8 cellular contexts compared by ENCODE assay signal in the genomic region with DNA sequence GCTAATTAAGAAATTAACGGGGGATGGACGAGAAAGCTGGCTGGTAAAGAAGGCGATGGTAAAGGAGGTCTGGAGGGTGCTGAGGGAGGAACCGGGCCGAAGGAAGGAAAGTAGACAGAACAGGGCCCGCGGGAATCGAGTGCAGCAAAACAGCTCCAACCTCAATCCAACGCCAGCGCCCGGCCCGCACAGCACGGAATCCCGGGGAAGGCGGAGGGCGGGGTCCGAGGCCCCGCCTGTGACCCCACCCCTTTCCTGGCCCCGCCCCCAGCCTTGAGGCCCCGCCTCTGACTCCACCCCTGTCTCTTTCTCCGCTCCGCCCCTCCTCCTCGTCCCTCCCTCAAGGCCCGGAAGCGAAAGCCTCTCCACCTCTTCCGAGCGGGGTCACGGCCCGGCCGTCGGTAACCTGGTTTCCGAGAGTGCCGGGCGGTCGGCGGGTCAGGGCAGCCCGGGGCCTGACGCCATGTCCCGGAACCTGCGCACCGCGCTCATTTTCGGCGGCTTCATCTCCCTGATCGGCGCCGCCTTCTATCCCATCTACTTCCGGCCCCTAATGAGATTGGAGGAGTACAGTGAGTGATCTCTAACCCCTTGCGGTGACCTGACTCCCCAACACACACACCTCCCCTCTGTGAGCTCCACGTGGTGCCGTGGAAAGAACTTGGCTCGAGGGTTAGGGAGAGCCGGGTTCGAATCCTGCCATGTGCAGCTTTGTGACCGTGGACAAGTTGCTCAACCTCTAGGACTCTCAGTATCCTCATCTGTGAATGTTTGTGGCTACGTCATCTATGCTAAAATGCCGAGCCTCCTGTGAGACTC. TPM values are rescaled to one million over a fixed set of nuclear protein-coding genes. Genes with fewer than 3 reads are reported as not detected.
DNase-seq lines count a peak whose midpoint lies in the region; ATAC-seq and TF ChIP-seq lines count a peak whose summit lies in the region.

SMIM20 (plus strand) TSS at position 370 of the 819 bp plus-strand sequence; CDS start at position 464, 94 bp downstream.

- intact Hi-C loops in Calu3 (cut with micrococcal nuclease; ENCODE audit: unreplicated experiment) = no loop called here

- peak; percentile 83 for DNase-seq in Calu3
- DNase-seq in HT1080 (ENCODE audit: low read depth) = peak; percentile 86
- peak; percentile 94 for DNase-seq in NOMO-1 treated with dmso at 0.1 percent for 144 hours (lab: John Stamatoyannopoulos, UW; ENCODE audit: unreplicated experiment)
- DNase-seq in activated CD8-positive, alpha-beta memory T cell treated with anti-CD3 and anti-CD28 coated beads, Interleukin-2, amount 50 U/mL, for 1 hour (ENCODE audit: extremely low read depth) = peak; percentile 61
- peak; percentile 72 to 76 for DNase-seq in stimulated activated CD8-positive, alpha-beta memory T cell treated with anti-CD3 and anti-CD28 coated beads, Interleukin-15, amount 100 ng/mL, for 4 hours (ENCODE audit: low read depth in 2 of 2)

- BruUV-seq in Calu3 (replicated peaks; lab: Mats Ljungman, UMichigan) = TSS peak; percentile 78

- H3K4me3 ChIP-seq in endocrine pancreas (ENCODE audit: control insufficient read depth, insufficient read depth, low read length) (peak within 1 kb of the TSS; percentile 84), mesodermal cell (ENCODE audit: extremely low read depth, insufficient read depth, low read length, poor library complexity, severe bottlenecking) (peak within 1 kb of the TSS; percentile 63)

- H3K27ac Mint-ChIP-seq in Calu3 (ENCODE audit: unreplicated experiment) = peak within 1 kb of the TSS; percentile 89

- H3K4me3 Mint-ChIP-seq in Calu3 (ENCODE audit: low read depth, unreplicated experiment) = peak within 1 kb of the TSS; percentile 82

- peak; percentile 91 for ATAC-seq in GM21367 (IDR thresholded peaks at IDR 0.05; ENCODE audit: unreplicated experiment)

- peak within 1 kb of the TSS; percentile 80 for H3K27ac ChIP-seq in mesodermal cell (ENCODE audit: low read depth, low read length, severe bottlenecking)

- no peaks in the 10 kb centered on the region for H3K4me1 ChIP-seq in endocrine pancreas (ENCODE audit: control insufficient read depth, insufficient read depth, low read length)
- no peaks in the 10 kb centered on the region for H3K4me1 ChIP-seq in mesodermal cell (ENCODE audit: control insufficient read depth, insufficient read depth, low read length, poor library complexity, severe bottlenecking)

- no peaks in the 10 kb centered on the region for H3K27me3 Mint-ChIP-seq in Calu3 (ENCODE audit: unreplicated experiment)

- H3K9me3 Mint-ChIP-seq in Calu3 (ENCODE audit: low read depth, unreplicated experiment) = peaks cover 3% of the 10 kb centered on the region

- peak within 1 kb of the TSS; percentile 74 for H3K9ac ChIP-seq in endocrine pancreas (ENCODE audit: control insufficient read depth, insufficient read depth, low read length)

- 1% methylated on average over 22 to 30 of the region's 57 CpGs for WGBS in mesodermal cell (ENCODE audit: insufficient coverage in 2 of 2), 2 experiments

- peaks cover 19% of the 10 kb centered on the region for H3K36me3 Mint-ChIP-seq in Calu3 (ENCODE audit: insufficient read depth, unreplicated experiment)

- H3K36me3 ChIP-seq in endocrine pancreas (ENCODE audit: control insufficient read depth, insufficient read depth, low read length) (no peaks in the 10 kb centered on the region), mesodermal cell (ENCODE audit: control insufficient read depth, insufficient read depth, low read length) (peaks cover 3% of the 10 kb centered on the region)

- CTCF ChIA-PET in Calu3 (lab: Charles Lee) = no interaction called here

- no peaks in the 10 kb centered on the region for H3K27me3 ChIP-seq in endocrine pancreas (ENCODE audit: control insufficient read depth, insufficient read depth, low read length)

- peaks cover 21% of the 10 kb centered on the region for H3K4me1 Mint-ChIP-seq in Calu3 (ENCODE audit: low read depth, unreplicated experiment)

- TF ChIP-seq CTCF in Calu3 (IDR thresholded peaks at IDR 0.05; ENCODE audit: unreplicated experiment) = no peak

- no peaks in the 10 kb centered on the region for H3K9me3 ChIP-seq in endocrine pancreas (ENCODE audit: control insufficient read depth, low read length)
- peaks cover 9% of the 10 kb centered on the region for H3K9me3 ChIP-seq in mesodermal cell (ENCODE audit: control insufficient read depth, low read length)

RNA-seq across cellular contexts. Expression of gene SMIM20, which starts in this region (rescaled TPM):
- total RNA-seq in Calu3 (2022) = 21.0 and 23.2 TPM in 2 replicates
- 44.5 and 53.5 TPM in 2 replicates for total RNA-seq in HT1080 (2014; rRNA removed; shearing (Covaris generic))
- 61.4 and 66.8 TPM in 2 replicates for polyA plus RNA-seq in HT1080 (2015; cell fraction: cytosol; rRNA removed)
- polyA plus RNA-seq in HT1080 (2015; cell fraction: nucleus; rRNA removed) = 12.4 and 19.9 TPM in 2 replicates
- 48.3 TPM for polyA plus RNA-seq in mesodermal cell (2013, experiment 1 of 2)
- polyA plus RNA-seq in mesodermal cell (2013, experiment 2 of 2) = 45.7 TPM

Comparison
In these comparisons a context has a peak if more than half of its experiments do, and no peak if none do; other contexts are left out.
1. Peak in every context shown above with its lines: DNase-seq, ATAC-seq, H3K4me3 ChIP-seq and H3K27ac ChIP-seq.